25 cellular contexts compared by ENCODE assay signal in the genomic region with DNA sequence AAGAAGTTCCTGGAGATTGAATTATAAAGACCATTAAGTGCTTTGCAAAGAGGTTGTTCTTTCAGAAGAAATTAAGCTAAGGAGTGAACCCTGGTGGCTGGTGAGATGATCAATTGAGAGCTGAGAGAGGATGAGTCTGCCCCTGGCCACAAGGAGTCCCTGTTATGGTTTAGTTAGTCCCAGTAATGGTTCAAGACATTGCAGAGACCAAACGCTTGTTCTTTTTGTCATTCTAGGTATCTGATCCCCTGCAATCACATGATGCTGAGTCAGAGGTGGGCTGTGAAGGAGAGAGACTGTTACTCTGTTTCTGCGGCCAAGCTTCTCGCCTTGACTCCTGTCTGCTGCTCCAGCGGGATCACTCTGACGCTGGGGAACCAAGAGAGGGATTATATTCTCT.
DNase-seq lines count a peak whose midpoint lies in the region; ATAC-seq and TF ChIP-seq lines count a peak whose summit lies in the region.
"Had no signal": no experiment of that assay in that cellular context is flagged by ENCODE, and none has a peak within 500 bp of the region (broad histone marks: within the 10 kb centered on the region; RNA-seq: fewer than 3 reads in every experiment).

No MANE protein-coding gene starts in this region.

- no peak overlapping the region for H3K27ac ChIP-seq in HCT116 (ENCODE audit: low read depth, low read length)
- H3K27ac ChIP-seq in foreskin keratinocyte: no peak overlapping the region
- H3K27ac ChIP-seq: C4-2B, esophagus squamous epithelium, ovary, right atrium auricular region had no signal

- no peaks in the 10 kb centered on the region for H4K20me1 ChIP-seq in HCT116 (ENCODE audit: insufficient read depth)

- POLR2A ChIA-PET in HCT116 (lab: Charles Lee): no interaction called here

- ATAC-seq in HCT116 (no peak; the same call in 1 of the 2 replicates), foreskin keratinocyte (no peak)
- ATAC-seq: activated CD8-positive, alpha-beta T cell treated with anti-CD3 and anti-CD28 coated beads for 36 hours; gastrocnemius medialis; GM12878; natural killer cell had no signal

- H3K9me2 ChIP-seq in HCT116 (ENCODE audit: insufficient read depth): no peaks in the 10 kb centered on the region

- H3K4me1 ChIP-seq in HCT116 (ENCODE audit: control insufficient read depth in 1 of 2, insufficient read depth in 2 of 2, low read length in 2 of 2) (peaks cover 0 to under 1% of the 10 kb centered on the region in 2 experiments; a peak in 1 of 4 replicates), foreskin keratinocyte (no peaks in the 10 kb centered on the region)
- H3K4me1 ChIP-seq: right atrium auricular region had no signal

- no peaks in the 10 kb centered on the region for H3K36me3 ChIP-seq in HCT116 (ENCODE audit: control insufficient read depth in 1 of 2, insufficient read depth in 2 of 2, low read length in 2 of 2)
- H3K36me3 ChIP-seq: gastrocnemius medialis, ovary, right atrium auricular region had no signal

- intact Hi-C loops in HCT116 (cut with micrococcal nuclease): loop anchor here (10.0 kb wide), 1 partner anchor 718 kb away; no protein-coding TSS in a partner anchor

- no peaks in the 10 kb centered on the region for H3K9me3 ChIP-seq in HCT116 (ENCODE audit: control insufficient read depth in 1 of 2, insufficient read depth in 1 of 2, low read depth in 1 of 2, low read length in 2 of 2)
- H3K9me3 ChIP-seq: esophagus squamous epithelium, gastrocnemius medialis, ovary, right atrium auricular region had no signal

- TF ChIP-seq POLR2A in HCT116 (IDR thresholded peaks at IDR 0.05; ENCODE audit: borderline replicate concordance, extremely low read depth, insufficient read depth, insufficient read length): no peak

- H3K4me3 ChIP-seq in HCT116 (replicated peaks in 1 of 2; ENCODE audit: low read depth in 1 of 2, low read length in 2 of 2) (no peak overlapping the region), retinal pigment epithelial cell (ENCODE audit: low read length) (no peak overlapping the region)
- H3K4me3 ChIP-seq: esophagus squamous epithelium, gastrocnemius medialis, GM12878, ovary, right atrium auricular region had no signal

- BruUV-seq in HCT116 (replicated peaks; lab: Mats Ljungman, UMichigan): no TSS peak

- no peak overlapping the region for H3K4me2 ChIP-seq in HCT116 (ENCODE audit: low read length)

- TF ChIP-seq CTCF in HCT116 (IDR thresholded peaks at IDR 0.05 in 2 of 3, conservative IDR thresholded peaks at IDR 0.05 in 1 of 3; ENCODE audit: borderline replicate concordance in 1 of 3, insufficient read depth in 1 of 3, low read depth in 2 of 3, low read length in 2 of 3): peak in 1 of 3 experiments; percentile 14; a peak in 1 of 6 replicates
- peak; percentile 28 for TF ChIP-seq CTCF in foreskin keratinocyte (conservative IDR thresholded peaks at IDR 0.05)
- peak; percentile 30 for TF ChIP-seq CTCF in retinal pigment epithelial cell (conservative IDR thresholded peaks at IDR 0.05; ENCODE audit: low read depth, low read length)

- DNase-seq in HCT116 (ENCODE audit: low read depth, low spot score) (no peak), RPMI7951 (ENCODE audit: low read depth) (peak; percentile 23), foreskin keratinocyte (no peak), retinal pigment epithelial cell (ENCODE audit: low read depth) (no peak), AG08395 (ENCODE audit: low spot score) (no peak), DMS79 (lab: John Stamatoyannopoulos, UW) (no peak), AG08396 (ENCODE audit: low spot score) (no peak)
- DNase-seq: activated CD4-positive, CD25-positive, alpha-beta regulatory T cell treated with anti-CD3 and anti-CD28 coated beads, Interleukin-2, amount 50 U/mL, for 72 hours; activated CD8-positive, alpha-beta T cell treated with anti-CD3 and anti-CD28 coated beads for 36 hours; aorta; caudate nucleus; esophagus squamous epithelium; gastrocnemius medialis; hypothalamus; natural killer cell; NCI-H1092; NCI-H1694 treated with DMSO at 0.1 percent for 48 hours; NCI-H2171 treated with DMSO at 0.1 percent for 48 hours; NCI-H524; ovary; RPMI8226; stimulated activated CD4-positive, alpha-beta T cell treated with anti-CD3 and anti-CD28 coated beads, Interleukin-2, amount 100 ng/mL, for 48 hours had no signal

- H3K27me3 ChIP-seq in HCT116 (ENCODE audit: insufficient read depth, low read length) (no peaks in the 10 kb centered on the region), foreskin keratinocyte (no peaks in the 10 kb centered on the region)
- H3K27me3 ChIP-seq: esophagus squamous epithelium, gastrocnemius medialis, ovary, right atrium auricular region had no signal

- RAD21 ChIA-PET in HCT116 (lab: Charles Lee; ENCODE audit: low non-redundant PET in 1 of 2, low total read pairs in 2 of 2, uncharacterized antibody in 2 of 2, unreplicated experiment in 2 of 2): no interaction called here

- H3K79me2 ChIP-seq in HCT116 (ENCODE audit: insufficient read depth, low read length): no peaks in the 10 kb centered on the region

- no peak overlapping the region for H3K9ac ChIP-seq in HCT116 (ENCODE audit: low read length)

- CTCF ChIA-PET in HCT116 (lab: Charles Lee): no interaction called here

- 0 out of 2 replicates have a peak, but pooled peaks have one; percentile 8 for TF ChIP-seq RAD21 in HCT116 (IDR thresholded peaks at IDR 0.05; ENCODE audit: low read depth)

- H2AFZ ChIP-seq in HCT116 (ENCODE audit: low read depth, low read length, poor library complexity, severe bottlenecking): no peak overlapping the region

TF ChIP-seq in HCT116, 20 proteins besides CTCF, POLR2A, EP300 and RAD21:
- TF ChIP-seq YY1 (IDR thresholded peaks at IDR 0.05; ENCODE audit: extremely low read depth, insufficient replicate concordance, low read depth, low read length): no peak
- no peak for TF ChIP-seq ELF1 (IDR thresholded peaks at IDR 0.05; ENCODE audit: borderline replicate concordance, low read depth)
- TF ChIP-seq SIN3A (IDR thresholded peaks at IDR 0.05; ENCODE audit: low read depth): no peak
- TF ChIP-seq, protein P1, sequence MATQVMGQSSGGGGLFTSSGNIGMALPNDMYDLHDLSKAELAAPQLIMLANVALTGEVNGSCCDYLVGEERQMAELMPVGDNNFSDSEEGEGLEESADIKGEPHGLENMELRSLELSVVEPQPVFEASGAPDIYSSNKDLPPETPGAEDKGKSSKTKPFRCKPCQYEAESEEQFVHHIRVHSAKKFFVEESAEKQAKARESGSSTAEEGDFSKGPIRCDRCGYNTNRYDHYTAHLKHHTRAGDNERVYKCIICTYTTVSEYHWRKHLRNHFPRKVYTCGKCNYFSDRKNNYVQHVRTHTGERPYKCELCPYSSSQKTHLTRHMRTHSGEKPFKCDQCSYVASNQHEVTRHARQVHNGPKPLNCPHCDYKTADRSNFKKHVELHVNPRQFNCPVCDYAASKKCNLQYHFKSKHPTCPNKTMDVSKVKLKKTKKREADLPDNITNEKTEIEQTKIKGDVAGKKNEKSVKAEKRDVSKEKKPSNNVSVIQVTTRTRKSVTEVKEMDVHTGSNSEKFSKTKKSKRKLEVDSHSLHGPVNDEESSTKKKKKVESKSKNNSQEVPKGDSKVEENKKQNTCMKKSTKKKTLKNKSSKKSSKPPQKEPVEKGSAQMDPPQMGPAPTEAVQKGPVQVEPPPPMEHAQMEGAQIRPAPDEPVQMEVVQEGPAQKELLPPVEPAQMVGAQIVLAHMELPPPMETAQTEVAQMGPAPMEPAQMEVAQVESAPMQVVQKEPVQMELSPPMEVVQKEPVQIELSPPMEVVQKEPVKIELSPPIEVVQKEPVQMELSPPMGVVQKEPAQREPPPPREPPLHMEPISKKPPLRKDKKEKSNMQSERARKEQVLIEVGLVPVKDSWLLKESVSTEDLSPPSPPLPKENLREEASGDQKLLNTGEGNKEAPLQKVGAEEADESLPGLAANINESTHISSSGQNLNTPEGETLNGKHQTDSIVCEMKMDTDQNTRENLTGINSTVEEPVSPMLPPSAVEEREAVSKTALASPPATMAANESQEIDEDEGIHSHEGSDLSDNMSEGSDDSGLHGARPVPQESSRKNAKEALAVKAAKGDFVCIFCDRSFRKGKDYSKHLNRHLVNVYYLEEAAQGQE (IDR thresholded peaks at IDR 0.05; ENCODE audit: low read depth): no peak
